ENCODE assay signal across 9 cellular contexts in the genomic region with DNA sequence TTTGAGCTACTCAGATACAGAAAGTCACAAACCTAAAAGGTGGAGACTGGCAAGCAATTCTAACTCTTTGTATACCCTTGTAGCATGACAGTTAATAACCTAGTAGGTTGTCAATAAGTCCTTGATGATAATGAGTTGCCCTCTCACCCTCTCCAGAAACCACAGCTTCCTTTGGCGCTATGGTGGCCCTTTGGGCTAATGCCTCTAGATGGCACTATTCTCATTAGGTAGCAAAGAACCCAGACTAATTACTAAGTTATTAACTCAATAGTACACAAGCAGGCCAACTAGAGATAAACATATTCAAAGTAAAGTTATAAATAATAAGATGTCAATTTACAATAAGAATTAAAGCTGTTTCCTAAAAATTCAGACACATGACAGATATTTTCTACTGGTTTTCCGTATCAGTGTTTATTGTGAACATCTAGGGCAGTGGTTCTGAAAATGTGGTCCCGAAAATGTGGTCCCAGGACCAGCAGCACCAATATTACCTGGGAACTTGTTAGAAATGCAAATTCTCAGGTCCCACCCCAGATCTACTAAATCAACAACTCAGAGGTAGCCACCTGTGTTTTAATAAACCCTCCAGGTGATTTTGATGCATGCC. TPM values are rescaled to one million over a fixed set of nuclear protein-coding genes. Genes with fewer than 3 reads are reported as not detected.
A peak's percentile ranks its signal among the peaks of the same experiment; 100 is the strongest.
DNase-seq lines count a peak whose midpoint lies in the region; ATAC-seq, FAIRE-seq and TF ChIP-seq lines count a peak whose summit lies in the region.
"Had no signal": no experiment of that assay in that cellular context is flagged by ENCODE, and none has a peak within 500 bp of the region (broad histone marks: within the 10 kb centered on the region; RNA-seq: fewer than 3 reads in every experiment).

No MANE protein-coding gene starts in this region.

- ATAC-seq in GM18511 (IDR thresholded peaks at IDR 0.05; ENCODE audit: unreplicated experiment): peak; percentile 77
- ATAC-seq in HG03342 (IDR thresholded peaks at IDR 0.05; ENCODE audit: unreplicated experiment): peak; percentile 80
- ATAC-seq in T-helper 17 cell: peak; percentile 44
- no peak for ATAC-seq in GM18870 (IDR thresholded peaks at IDR 0.05; ENCODE audit: unreplicated experiment)

- no peak overlapping the region for H3K27ac Mint-ChIP-seq in CD14-positive monocyte
- H3K27ac Mint-ChIP-seq in T-helper 17 cell: no peak overlapping the region

- H3K4me1 Mint-ChIP-seq in CD14-positive monocyte (no peaks in the 10 kb centered on the region), T-helper 17 cell (peaks cover 9% of the 10 kb centered on the region)

- DNase-seq in CD14-positive monocyte (ENCODE audit: low spot score) (no peak), T-helper 17 cell (peak in 1 of 3 donors; percentile 5), foreskin fibroblast (peak in 1 of 2 donors; percentile 46), urothelium cell line (ENCODE audit: low spot score) (peak; percentile 42), HK-2 (ENCODE audit: unreplicated experiment) (no peak)

- H3K9me3 ChIP-seq in T-helper 17 cell (ENCODE audit: control insufficient read depth, low read length, poor library complexity, severe bottlenecking): no peaks in the 10 kb centered on the region
- H3K9me3 ChIP-seq: SJSA1 had no signal

- H3K4me3 ChIP-seq in foreskin fibroblast (ENCODE audit: low read depth in 1 of 2, low read length in 2 of 2): no peak overlapping the region
- H3K4me3 ChIP-seq: SJSA1 had no signal

- H3K36me3 Mint-ChIP-seq in CD14-positive monocyte: peaks cover 14 to 18% of the 10 kb centered on the region in 2 donors
- H3K36me3 Mint-ChIP-seq in T-helper 17 cell (ENCODE audit: low read depth): peaks cover 6% of the 10 kb centered on the region

- no peaks in the 10 kb centered on the region for H3K27me3 Mint-ChIP-seq in CD14-positive monocyte (ENCODE audit: low read depth in 3 of 3)
- no peaks in the 10 kb centered on the region for H3K27me3 Mint-ChIP-seq in T-helper 17 cell

- TF ChIP-seq CTCF in CD14-positive monocyte (IDR thresholded peaks at IDR 0.05) (peak; percentile 61), foreskin fibroblast (IDR thresholded peaks at IDR 0.05; ENCODE audit: low read depth, low read length) (peak; percentile 67)

- intact Hi-C loops in CD14-positive monocyte (cut with micrococcal nuclease): loop anchor here (10.0 kb wide), 2 partner anchors 173 to 183 kb away; no protein-coding TSS in a partner anchor

- no peak overlapping the region for H3K4me3 Mint-ChIP-seq in CD14-positive monocyte
- H3K4me3 Mint-ChIP-seq in T-helper 17 cell: no peak overlapping the region

- no peaks in the 10 kb centered on the region for H3K9me3 Mint-ChIP-seq in CD14-positive monocyte

- FAIRE-seq in urothelium cell line (lab: Jason Lieb, UNC): no peak

RNA-seq across cellular contexts. Expression of a gene that starts 41.1 kb away (rescaled TPM):
- 1 to 10 TPM; 5.0 to 5.7 TPM for polyA plus RNA-seq in CD14-positive monocyte
- 10 to 100 TPM; 11.2 to 14.1 TPM for total RNA-seq in T-helper 17 cell
